15 cellular contexts compared by ENCODE assay signal in the genomic region with DNA sequence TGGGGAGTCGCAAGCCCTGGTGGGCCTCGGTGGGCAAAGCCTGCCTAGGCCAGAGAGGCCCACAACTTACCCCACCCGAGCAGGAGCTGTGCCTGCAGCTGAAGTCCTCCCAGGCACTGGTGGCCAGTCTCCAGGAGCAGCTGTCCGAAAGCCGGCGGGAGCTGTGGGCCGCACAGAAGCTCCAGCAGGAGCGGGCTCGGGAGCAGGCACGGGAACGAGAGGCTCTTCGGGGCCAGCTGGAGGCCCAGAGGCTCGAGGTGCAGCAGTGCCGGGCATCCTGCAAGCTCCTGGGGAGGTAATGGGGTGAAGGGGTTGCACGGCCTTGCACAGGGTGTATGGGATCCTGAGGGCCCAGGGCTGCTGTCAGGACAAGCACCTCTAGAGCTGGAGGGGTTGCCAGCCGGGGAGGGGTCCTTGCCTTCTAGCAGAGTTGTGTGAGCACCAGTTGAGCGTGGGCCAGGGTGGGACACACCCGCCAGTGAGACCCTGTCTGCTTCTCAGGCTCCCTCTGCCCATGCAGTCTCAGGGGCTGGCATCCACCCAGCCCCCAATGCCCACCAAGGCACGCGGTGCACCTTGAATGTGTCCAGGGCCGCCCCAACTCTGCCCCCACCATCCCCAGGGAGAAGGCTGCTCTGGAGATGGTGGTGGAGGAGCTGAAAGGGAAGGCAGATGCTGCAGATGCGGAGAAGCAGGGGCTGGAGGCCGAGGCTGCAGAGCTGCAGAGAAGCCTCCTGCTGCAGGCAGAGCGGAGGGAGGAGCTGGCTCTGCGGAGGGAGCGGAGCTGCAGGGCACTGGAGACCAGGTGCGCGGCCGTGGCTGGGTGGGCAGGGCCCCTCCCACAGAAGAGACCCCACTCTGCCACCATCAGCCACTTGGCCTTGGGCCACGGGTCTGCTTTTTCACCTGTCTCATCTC. TPM values are rescaled to one million over a fixed set of nuclear protein-coding genes. Genes with fewer than 3 reads are reported as not detected.
DNase-seq lines count a peak whose midpoint lies in the region; ATAC-seq lines count a peak whose summit lies in the region.
"Had no signal": no experiment of that assay in that cellular context is flagged by ENCODE, and none has a peak within 500 bp of the region (broad histone marks: within the 10 kb centered on the region; RNA-seq: fewer than 3 reads in every experiment).

No MANE protein-coding gene starts in this region.

- DNase-seq in H7 (peak; percentile 54), T-helper 17 cell (peak; percentile 3 to 9 (median 6)), left colon (peak; percentile 7 to 16), sciatic nerve (ENCODE audit: low spot score) (peak; percentile 61), pons (ENCODE audit: low spot score) (no peak)
- DNase-seq in stimulated activated CD4-positive, alpha-beta T cell treated with anti-CD3 and anti-CD28 coated beads, Interleukin-12 subunit alpha, Interleukin-12 subunit beta, amount 100 ng/mL, for 4 hours, result no peak
- DNase-seq: activated CD4-positive, alpha-beta T cell treated with anti-CD3 and anti-CD28 coated beads for 36 hours; brain microvascular endothelial cell; GF-D8; NCI-H1105; PC-3; stimulated activated naive B cell treated with anti-CD40 and anti-IgM and Interleukin-4, amounts not matched to agents 10 μg/mL and 1 μg/mL and 100 μg/mL, for 72 hours had no signal

- no peaks in the 10 kb centered on the region for H3K36me3 Mint-ChIP-seq in T-helper 17 cell (ENCODE audit: low read depth)
- H3K36me3 Mint-ChIP-seq: CD8-positive, alpha-beta T cell had no signal

- H3K4me3 Mint-ChIP-seq in T-helper 17 cell, result no peak overlapping the region
- H3K4me3 Mint-ChIP-seq: activated CD4-positive, alpha-beta T cell treated with anti-CD3 and anti-CD28 coated beads for 36 hours; CD8-positive, alpha-beta T cell; stimulated activated naive B cell treated with anti-CD40 and anti-IgM and Interleukin-4, amounts not matched to agents 10 μg/mL and 1 μg/mL and 100 μg/mL, for 72 hours had no signal

- intact Hi-C loops in left colon (cut with DNase I, micrococcal nuclease), result no loop called here
- intact Hi-C loops in sciatic nerve (cut with DNase I), result no loop called here

- H3K36me3 ChIP-seq in H7 (replicated peaks; ENCODE audit: control insufficient read depth, insufficient read depth, low read length), result no peaks in the 10 kb centered on the region
- H3K36me3 ChIP-seq: brain microvascular endothelial cell had no signal

- H3K4me3 ChIP-seq in H7 (ENCODE audit: insufficient read depth, low read depth, low read length), result no peak overlapping the region

- H3K9me3 ChIP-seq in T-helper 17 cell (ENCODE audit: control insufficient read depth, low read length, poor library complexity, severe bottlenecking), result no peaks in the 10 kb centered on the region

- no peaks in the 10 kb centered on the region for H3K4me1 Mint-ChIP-seq in T-helper 17 cell
- H3K4me1 Mint-ChIP-seq: activated CD4-positive, alpha-beta T cell treated with anti-CD3 and anti-CD28 coated beads for 36 hours; stimulated activated naive B cell treated with anti-CD40 and anti-IgM and Interleukin-4, amounts not matched to agents 10 μg/mL and 1 μg/mL and 100 μg/mL, for 72 hours had no signal

- ATAC-seq in T-helper 17 cell (no peak), left colon (no peak), sciatic nerve (peak; percentile 56), HG02973 (IDR thresholded peaks at IDR 0.05; ENCODE audit: unreplicated experiment) (no peak)
- ATAC-seq: activated CD4-positive, alpha-beta T cell treated with anti-CD3 and anti-CD28 coated beads for 36 hours; CD8-positive, alpha-beta T cell; PC-3; stimulated activated naive B cell treated with anti-CD40 and anti-IgM and Interleukin-4, amounts not matched to agents 10 μg/mL and 1 μg/mL and 100 μg/mL, for 72 hours had no signal

- no peaks in the 10 kb centered on the region for H3K27me3 ChIP-seq in H7 (ENCODE audit: control insufficient read depth, insufficient read depth, low read length)
- H3K27me3 ChIP-seq: brain microvascular endothelial cell had no signal

- H3K27ac Mint-ChIP-seq in T-helper 17 cell, result no peak overlapping the region
- H3K27ac Mint-ChIP-seq: activated CD4-positive, alpha-beta T cell treated with anti-CD3 and anti-CD28 coated beads for 36 hours; CD8-positive, alpha-beta T cell; stimulated activated naive B cell treated with anti-CD40 and anti-IgM and Interleukin-4, amounts not matched to agents 10 μg/mL and 1 μg/mL and 100 μg/mL, for 72 hours had no signal

- peaks cover 18% of the 10 kb centered on the region for H3K27me3 Mint-ChIP-seq in T-helper 17 cell

RNA-seq across cellular contexts. Expression of a gene that starts 27.2 kb away (rescaled TPM):
- 0.38 TPM in 1 of 2 replicates, not detected in the other for total RNA-seq in H7 (2014; rRNA removed; shearing (Covaris generic))
- total RNA-seq in T-helper 17 cell, result not detected
- total RNA-seq in left colon, result under 1 TPM in 1 of 2 donors, not detected in 1; 0.06 TPM
- total RNA-seq in sciatic nerve, result 0.18 TPM
- total RNA-seq: activated CD4-positive, alpha-beta T cell treated with anti-CD3 and anti-CD28 coated beads for 36 hours; CD8-positive, alpha-beta T cell; NCI-H460; PC-3 had no signal

RNA-seq across cellular contexts. Expression of a gene that starts 37.4 kb away (rescaled TPM):
- total RNA-seq in H7 (2014; rRNA removed; shearing (Covaris generic)), result not detected in 2 replicates
- not detected for total RNA-seq in T-helper 17 cell
- total RNA-seq in left colon, result 10 to 100 TPM in 1 of 2 donors, 1 to 10 TPM in 1; 4.5 to 11.8 TPM
- not detected for total RNA-seq in sciatic nerve
- total RNA-seq: activated CD4-positive, alpha-beta T cell treated with anti-CD3 and anti-CD28 coated beads for 36 hours; CD8-positive, alpha-beta T cell; NCI-H460 had no signal

Comparison
In these comparisons a context has a peak if more than half of its experiments do, and no peak if none do; other contexts are left out.
1. DNase-seq: peak in H7 (single experiment), T-helper 17 cell (3 of 3), left colon (2 of 2) and sciatic nerve (single experiment); none in stimulated activated CD4-positive, alpha-beta T cell treated with anti-CD3 and anti-CD28 coated beads, Interleukin-12 subunit alpha, Interleukin-12 subunit beta, amount 100 ng/mL, for 4 hours (single experiment) and pons (single experiment).